In the genomic region with DNA sequence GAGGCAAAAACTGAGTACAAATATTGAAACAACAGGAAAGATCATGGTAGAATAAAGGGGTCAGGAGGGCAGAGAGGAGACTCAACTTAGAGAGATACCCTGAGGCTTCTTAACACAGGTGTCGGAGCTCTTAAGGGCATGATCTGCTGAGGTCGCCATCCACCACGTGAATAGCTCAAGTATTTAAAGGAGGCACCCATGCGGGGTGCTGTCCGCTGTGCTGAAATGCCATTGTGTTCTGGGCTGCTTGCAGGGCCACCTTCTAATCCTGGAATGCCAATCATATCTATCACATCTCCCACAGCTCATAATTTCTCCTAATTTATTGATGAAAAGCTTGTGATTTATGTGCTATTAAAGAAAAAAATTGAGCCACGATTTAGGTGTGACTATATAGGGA, we compare ENCODE assay signal across 10 cellular contexts.
A peak's percentile ranks its signal among the peaks of the same experiment; 100 is the strongest.
DNase-seq lines count a peak whose midpoint lies in the region; ATAC-seq and TF ChIP-seq lines count a peak whose summit lies in the region.
"Had no signal": no experiment of that assay in that cellular context is flagged by ENCODE, and none has a peak within 500 bp of the region (broad histone marks: within the 10 kb centered on the region; RNA-seq: fewer than 3 reads in every experiment).

No MANE protein-coding gene starts in this region.

- intact Hi-C loops in activated CD8-positive, alpha-beta T cell treated with anti-CD3 and anti-CD28 coated beads for 36 hours (cut with micrococcal nuclease): no loop called here

- peaks cover 22% of the 10 kb centered on the region for H3K27me3 Mint-ChIP-seq in activated CD8-positive, alpha-beta T cell treated with anti-CD3 and anti-CD28 coated beads for 36 hours

- DNase-seq in ELR (ENCODE audit: low read depth) (peak; percentile 11), HuH-7 (ENCODE audit: low spot score) (peak; percentile 21), kidney glomerular epithelial cell (lab: John Stamatoyannopoulos, UW) (peak; percentile 6), globus pallidus (ENCODE audit: low spot score) (no peak), GDM1 (lab: John Stamatoyannopoulos, UW) (no peak)
- peak; percentile 48 for DNase-seq in activated CD8-positive, alpha-beta T cell treated with anti-CD3 and anti-CD28 coated beads for 36 hours
- DNase-seq: activated CD4-positive, CD25-positive, alpha-beta regulatory T cell treated with anti-CD3 and anti-CD28 coated beads, Interleukin-2, amount 50 U/mL, for 72 hours; NCI-H446 had no signal

- POLR2A ChIA-PET in activated CD8-positive, alpha-beta T cell treated with anti-CD3 and anti-CD28 coated beads for 36 hours (lab: Charles Lee): interaction anchor here (0.6 kb wide), 1 partner anchor 486 kb away, joined by 3 read pairs; no protein-coding TSS in a partner anchor

- no peak overlapping the region for H3K4me3 Mint-ChIP-seq in activated CD8-positive, alpha-beta T cell treated with anti-CD3 and anti-CD28 coated beads for 36 hours
- H3K4me3 Mint-ChIP-seq: central memory CD8-positive, alpha-beta T cell had no signal

- H3K9me3 Mint-ChIP-seq in activated CD8-positive, alpha-beta T cell treated with anti-CD3 and anti-CD28 coated beads for 36 hours: no peaks in the 10 kb centered on the region
- H3K9me3 Mint-ChIP-seq: central memory CD8-positive, alpha-beta T cell had no signal

- no peaks in the 10 kb centered on the region for H3K4me1 Mint-ChIP-seq in activated CD8-positive, alpha-beta T cell treated with anti-CD3 and anti-CD28 coated beads for 36 hours (ENCODE audit: low read depth)
- H3K4me1 Mint-ChIP-seq: central memory CD8-positive, alpha-beta T cell had no signal

- H3K27ac Mint-ChIP-seq in activated CD8-positive, alpha-beta T cell treated with anti-CD3 and anti-CD28 coated beads for 36 hours: no peak overlapping the region

- no peaks in the 10 kb centered on the region for H3K36me3 Mint-ChIP-seq in activated CD8-positive, alpha-beta T cell treated with anti-CD3 and anti-CD28 coated beads for 36 hours (ENCODE audit: low read depth)

- CTCF ChIA-PET in activated CD8-positive, alpha-beta T cell treated with anti-CD3 and anti-CD28 coated beads for 36 hours (lab: Charles Lee): interaction anchor here (1.1 to 1.6 kb wide), 3 partner anchors 71 to 101 kb away, joined by 3 to 5 read pairs (median 4); no protein-coding TSS in a partner anchor

- no peak for ATAC-seq in activated CD8-positive, alpha-beta T cell treated with anti-CD3 and anti-CD28 coated beads for 36 hours
- ATAC-seq in GM21390 (IDR thresholded peaks at IDR 0.05; ENCODE audit: unreplicated experiment): no peak

- no peak for TF ChIP-seq CTCF in activated CD8-positive, alpha-beta T cell treated with anti-CD3 and anti-CD28 coated beads for 36 hours (IDR thresholded peaks at IDR 0.05)

Comparison
In these comparisons a context has a peak if more than half of its experiments do, and no peak if none do; other contexts are left out.
1. DNase-seq: peak in ELR (single experiment), HuH-7 (single experiment), activated CD8-positive, alpha-beta T cell treated with anti-CD3 and anti-CD28 coated beads for 36 hours (single experiment) and kidney glomerular epithelial cell (single experiment); none in globus pallidus (single experiment) and GDM1 (single experiment).